1 cellular context compared by ENCODE assay signal in the genomic region with DNA sequence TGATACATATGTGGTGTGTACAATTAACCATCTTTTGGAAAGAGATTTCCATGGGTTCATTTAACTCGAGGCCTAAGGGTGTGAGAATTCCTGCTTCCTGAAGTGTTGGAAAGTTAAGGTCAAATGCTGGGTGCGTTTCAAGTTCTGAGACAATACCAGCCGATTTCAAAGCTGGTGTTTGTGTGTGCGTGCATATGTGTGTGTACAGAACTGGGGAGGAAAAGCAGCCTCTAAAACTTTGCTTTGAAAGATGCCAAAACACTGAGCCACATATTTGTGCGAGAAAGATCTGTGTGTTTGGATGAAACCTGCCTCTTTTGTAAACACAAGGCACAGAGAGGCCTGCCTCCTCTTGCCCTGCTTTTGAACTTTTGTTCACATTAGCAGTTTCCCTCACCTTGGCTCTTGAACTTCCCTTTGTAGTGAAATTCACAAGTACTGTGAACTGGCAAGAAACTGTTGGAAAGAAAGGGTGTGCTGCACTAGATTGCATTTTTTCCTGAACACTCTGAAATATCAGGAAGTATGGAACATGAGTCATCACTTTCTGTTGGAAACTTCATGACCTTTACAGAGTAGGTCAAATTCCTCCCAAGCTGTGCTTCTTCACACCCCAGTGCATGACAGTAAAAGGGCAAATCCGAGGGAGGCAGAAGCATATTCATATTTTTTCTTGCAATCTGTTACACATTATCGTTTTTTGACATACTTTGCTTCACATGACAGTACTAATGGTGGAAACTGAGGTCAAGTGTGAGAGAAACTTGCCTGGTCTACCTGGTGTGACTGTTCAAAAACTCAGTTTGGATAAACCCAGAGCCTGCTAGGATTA.
TF ChIP-seq lines count a peak whose summit lies in the region.

No MANE protein-coding gene starts in this region.

TF ChIP-seq in K562, 482 proteins besides CTCF, POLR2A, EP300 and RAD21 (continued from another document and continues in another):
- TF ChIP-seq, protein P1, sequence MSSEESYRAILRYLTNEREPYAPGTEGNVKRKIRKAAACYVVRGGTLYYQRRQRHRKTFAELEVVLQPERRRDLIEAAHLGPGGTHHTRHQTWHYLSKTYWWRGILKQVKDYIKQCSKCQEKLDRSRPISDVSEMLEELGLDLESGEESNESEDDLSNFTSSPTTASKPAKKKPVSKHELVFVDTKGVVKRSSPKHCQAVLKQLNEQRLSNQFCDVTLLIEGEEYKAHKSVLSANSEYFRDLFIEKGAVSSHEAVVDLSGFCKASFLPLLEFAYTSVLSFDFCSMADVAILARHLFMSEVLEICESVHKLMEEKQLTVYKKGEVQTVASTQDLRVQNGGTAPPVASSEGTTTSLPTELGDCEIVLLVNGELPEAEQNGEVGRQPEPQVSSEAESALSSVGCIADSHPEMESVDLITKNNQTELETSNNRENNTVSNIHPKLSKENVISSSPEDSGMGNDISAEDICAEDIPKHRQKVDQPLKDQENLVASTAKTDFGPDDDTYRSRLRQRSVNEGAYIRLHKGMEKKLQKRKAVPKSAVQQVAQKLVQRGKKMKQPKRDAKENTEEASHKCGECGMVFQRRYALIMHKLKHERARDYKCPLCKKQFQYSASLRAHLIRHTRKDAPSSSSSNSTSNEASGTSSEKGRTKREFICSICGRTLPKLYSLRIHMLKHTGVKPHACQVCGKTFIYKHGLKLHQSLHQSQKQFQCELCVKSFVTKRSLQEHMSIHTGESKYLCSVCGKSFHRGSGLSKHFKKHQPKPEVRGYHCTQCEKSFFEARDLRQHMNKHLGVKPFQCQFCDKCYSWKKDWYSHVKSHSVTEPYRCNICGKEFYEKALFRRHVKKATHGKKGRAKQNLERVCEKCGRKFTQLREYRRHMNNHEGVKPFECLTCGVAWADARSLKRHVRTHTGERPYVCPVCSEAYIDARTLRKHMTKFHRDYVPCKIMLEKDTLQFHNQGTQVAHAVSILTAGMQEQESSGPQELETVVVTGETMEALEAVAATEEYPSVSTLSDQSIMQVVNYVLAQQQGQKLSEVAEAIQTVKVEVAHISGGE (CRISPR knock-in tag; IDR thresholded peaks at IDR 0.05) = no peak
- TF ChIP-seq BCL6 (CRISPR knock-in tag; IDR thresholded peaks at IDR 0.05) = no peak
- no peak for TF ChIP-seq ZNF324 (CRISPR knock-in tag; IDR thresholded peaks at IDR 0.05)
- TF ChIP-seq NFE2L1 (tag; IDR thresholded peaks at IDR 0.05; ENCODE audit: borderline replicate concordance, low read depth) = peak; percentile 80
- TF ChIP-seq JUN (IDR thresholded peaks at IDR 0.05; ENCODE audit: borderline replicate concordance, low read depth, low read length) = peak; percentile 66
- TF ChIP-seq JUN (CRISPR knock-in tag; IDR thresholded peaks at IDR 0.05; ENCODE audit: borderline replicate concordance) = no peak
- TF ChIP-seq, protein P2, sequence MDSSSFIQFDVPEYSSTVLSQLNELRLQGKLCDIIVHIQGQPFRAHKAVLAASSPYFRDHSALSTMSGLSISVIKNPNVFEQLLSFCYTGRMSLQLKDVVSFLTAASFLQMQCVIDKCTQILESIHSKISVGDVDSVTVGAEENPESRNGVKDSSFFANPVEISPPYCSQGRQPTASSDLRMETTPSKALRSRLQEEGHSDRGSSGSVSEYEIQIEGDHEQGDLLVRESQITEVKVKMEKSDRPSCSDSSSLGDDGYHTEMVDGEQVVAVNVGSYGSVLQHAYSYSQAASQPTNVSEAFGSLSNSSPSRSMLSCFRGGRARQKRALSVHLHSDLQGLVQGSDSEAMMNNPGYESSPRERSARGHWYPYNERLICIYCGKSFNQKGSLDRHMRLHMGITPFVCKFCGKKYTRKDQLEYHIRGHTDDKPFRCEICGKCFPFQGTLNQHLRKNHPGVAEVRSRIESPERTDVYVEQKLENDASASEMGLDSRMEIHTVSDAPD (CRISPR knock-in tag; IDR thresholded peaks at IDR 0.05) = no peak
- TF ChIP-seq RB1 (IDR thresholded peaks at IDR 0.05; ENCODE audit: low read depth) = no peak
- TF ChIP-seq NFE2 (IDR thresholded peaks at IDR 0.05; ENCODE audit: low read depth) = peak; percentile 85
- peak; percentile 51; the same call in 1 of the 2 replicates for TF ChIP-seq TEAD4 (IDR thresholded peaks at IDR 0.05; ENCODE audit: low read length)
- TF ChIP-seq TEAD4 (CRISPR knock-in tag; IDR thresholded peaks at IDR 0.05; ENCODE audit: borderline replicate concordance) = no peak
- TF ChIP-seq ZNF586 (CRISPR knock-in tag; conservative IDR thresholded peaks at IDR 0.05) = no peak
- TF ChIP-seq, protein P3, sequence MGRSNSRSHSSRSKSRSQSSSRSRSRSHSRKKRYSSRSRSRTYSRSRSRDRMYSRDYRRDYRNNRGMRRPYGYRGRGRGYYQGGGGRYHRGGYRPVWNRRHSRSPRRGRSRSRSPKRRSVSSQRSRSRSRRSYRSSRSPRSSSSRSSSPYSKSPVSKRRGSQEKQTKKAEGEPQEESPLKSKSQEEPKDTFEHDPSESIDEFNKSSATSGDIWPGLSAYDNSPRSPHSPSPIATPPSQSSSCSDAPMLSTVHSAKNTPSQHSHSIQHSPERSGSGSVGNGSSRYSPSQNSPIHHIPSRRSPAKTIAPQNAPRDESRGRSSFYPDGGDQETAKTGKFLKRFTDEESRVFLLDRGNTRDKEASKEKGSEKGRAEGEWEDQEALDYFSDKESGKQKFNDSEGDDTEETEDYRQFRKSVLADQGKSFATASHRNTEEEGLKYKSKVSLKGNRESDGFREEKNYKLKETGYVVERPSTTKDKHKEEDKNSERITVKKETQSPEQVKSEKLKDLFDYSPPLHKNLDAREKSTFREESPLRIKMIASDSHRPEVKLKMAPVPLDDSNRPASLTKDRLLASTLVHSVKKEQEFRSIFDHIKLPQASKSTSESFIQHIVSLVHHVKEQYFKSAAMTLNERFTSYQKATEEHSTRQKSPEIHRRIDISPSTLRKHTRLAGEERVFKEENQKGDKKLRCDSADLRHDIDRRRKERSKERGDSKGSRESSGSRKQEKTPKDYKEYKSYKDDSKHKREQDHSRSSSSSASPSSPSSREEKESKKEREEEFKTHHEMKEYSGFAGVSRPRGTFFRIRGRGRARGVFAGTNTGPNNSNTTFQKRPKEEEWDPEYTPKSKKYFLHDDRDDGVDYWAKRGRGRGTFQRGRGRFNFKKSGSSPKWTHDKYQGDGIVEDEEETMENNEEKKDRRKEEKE (IDR thresholded peaks at IDR 0.05; ENCODE audit: borderline replicate concordance in 1 of 2, control insufficient read depth in 1 of 2, low read depth in 2 of 2, low read length in 1 of 2) = no peak
- no peak for TF ChIP-seq LCOR (CRISPR knock-in tag; IDR thresholded peaks at IDR 0.05)
- no peak for TF ChIP-seq PHTF2 (CRISPR knock-in tag; IDR thresholded peaks at IDR 0.05)
- TF ChIP-seq, protein P4, sequence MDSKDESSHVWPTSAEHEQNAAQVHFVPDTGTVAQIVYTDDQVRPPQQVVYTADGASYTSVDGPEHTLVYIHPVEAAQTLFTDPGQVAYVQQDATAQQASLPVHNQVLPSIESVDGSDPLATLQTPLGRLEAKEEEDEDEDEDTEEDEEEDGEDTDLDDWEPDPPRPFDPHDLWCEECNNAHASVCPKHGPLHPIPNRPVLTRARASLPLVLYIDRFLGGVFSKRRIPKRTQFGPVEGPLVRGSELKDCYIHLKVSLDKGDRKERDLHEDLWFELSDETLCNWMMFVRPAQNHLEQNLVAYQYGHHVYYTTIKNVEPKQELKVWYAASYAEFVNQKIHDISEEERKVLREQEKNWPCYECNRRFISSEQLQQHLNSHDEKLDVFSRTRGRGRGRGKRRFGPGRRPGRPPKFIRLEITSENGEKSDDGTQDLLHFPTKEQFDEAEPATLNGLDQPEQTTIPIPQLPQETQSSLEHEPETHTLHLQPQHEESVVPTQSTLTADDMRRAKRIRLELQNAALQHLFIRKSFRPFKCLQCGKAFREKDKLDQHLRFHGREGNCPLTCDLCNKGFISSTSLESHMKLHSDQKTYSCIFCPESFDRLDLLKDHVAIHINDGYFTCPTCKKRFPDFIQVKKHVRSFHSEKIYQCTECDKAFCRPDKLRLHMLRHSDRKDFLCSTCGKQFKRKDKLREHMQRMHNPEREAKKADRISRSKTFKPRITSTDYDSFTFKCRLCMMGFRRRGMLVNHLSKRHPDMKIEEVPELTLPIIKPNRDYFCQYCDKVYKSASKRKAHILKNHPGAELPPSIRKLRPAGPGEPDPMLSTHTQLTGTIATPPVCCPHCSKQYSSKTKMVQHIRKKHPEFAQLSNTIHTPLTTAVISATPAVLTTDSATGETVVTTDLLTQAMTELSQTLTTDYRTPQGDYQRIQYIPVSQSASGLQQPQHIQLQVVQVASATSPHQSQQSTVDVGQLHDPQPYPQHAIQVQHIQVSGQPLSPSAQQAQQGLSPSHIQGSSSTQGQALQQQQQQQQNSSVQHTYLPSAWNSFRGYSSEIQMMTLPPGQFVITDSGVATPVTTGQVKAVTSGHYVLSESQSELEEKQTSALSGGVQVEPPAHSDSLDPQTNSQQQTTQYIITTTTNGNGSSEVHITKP (IDR thresholded peaks at IDR 0.05; ENCODE audit: partially characterized antibody) = no peak
- no peak for TF ChIP-seq NR2C2 (CRISPR knock-in tag; IDR thresholded peaks at IDR 0.05)
- peak; percentile 89 for TF ChIP-seq NR2C2 (tag; IDR thresholded peaks at IDR 0.05)
- no peak for TF ChIP-seq SAP30 (IDR thresholded peaks at IDR 0.05; ENCODE audit: borderline replicate concordance, insufficient read depth, low read depth, low read length, poor library complexity, severe bottlenecking)
- TF ChIP-seq CBFA2T2 (conservative IDR thresholded peaks at IDR 0.05) = no peak
- no peak for TF ChIP-seq BMI1 (IDR thresholded peaks at IDR 0.05; ENCODE audit: low read length)
- no peak for TF ChIP-seq ZKSCAN8 (CRISPR knock-in tag; IDR thresholded peaks at IDR 0.05)
- TF ChIP-seq, protein P5, sequence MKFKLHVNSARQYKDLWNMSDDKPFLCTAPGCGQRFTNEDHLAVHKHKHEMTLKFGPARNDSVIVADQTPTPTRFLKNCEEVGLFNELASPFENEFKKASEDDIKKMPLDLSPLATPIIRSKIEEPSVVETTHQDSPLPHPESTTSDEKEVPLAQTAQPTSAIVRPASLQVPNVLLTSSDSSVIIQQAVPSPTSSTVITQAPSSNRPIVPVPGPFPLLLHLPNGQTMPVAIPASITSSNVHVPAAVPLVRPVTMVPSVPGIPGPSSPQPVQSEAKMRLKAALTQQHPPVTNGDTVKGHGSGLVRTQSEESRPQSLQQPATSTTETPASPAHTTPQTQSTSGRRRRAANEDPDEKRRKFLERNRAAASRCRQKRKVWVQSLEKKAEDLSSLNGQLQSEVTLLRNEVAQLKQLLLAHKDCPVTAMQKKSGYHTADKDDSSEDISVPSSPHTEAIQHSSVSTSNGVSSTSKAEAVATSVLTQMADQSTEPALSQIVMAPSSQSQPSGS (CRISPR knock-in tag; IDR thresholded peaks at IDR 0.05) = no peak
- no peak for TF ChIP-seq ZNF274 (IDR thresholded peaks at IDR 0.05; ENCODE audit: borderline replicate concordance, low read depth, low read length)
- TF ChIP-seq, protein P6, sequence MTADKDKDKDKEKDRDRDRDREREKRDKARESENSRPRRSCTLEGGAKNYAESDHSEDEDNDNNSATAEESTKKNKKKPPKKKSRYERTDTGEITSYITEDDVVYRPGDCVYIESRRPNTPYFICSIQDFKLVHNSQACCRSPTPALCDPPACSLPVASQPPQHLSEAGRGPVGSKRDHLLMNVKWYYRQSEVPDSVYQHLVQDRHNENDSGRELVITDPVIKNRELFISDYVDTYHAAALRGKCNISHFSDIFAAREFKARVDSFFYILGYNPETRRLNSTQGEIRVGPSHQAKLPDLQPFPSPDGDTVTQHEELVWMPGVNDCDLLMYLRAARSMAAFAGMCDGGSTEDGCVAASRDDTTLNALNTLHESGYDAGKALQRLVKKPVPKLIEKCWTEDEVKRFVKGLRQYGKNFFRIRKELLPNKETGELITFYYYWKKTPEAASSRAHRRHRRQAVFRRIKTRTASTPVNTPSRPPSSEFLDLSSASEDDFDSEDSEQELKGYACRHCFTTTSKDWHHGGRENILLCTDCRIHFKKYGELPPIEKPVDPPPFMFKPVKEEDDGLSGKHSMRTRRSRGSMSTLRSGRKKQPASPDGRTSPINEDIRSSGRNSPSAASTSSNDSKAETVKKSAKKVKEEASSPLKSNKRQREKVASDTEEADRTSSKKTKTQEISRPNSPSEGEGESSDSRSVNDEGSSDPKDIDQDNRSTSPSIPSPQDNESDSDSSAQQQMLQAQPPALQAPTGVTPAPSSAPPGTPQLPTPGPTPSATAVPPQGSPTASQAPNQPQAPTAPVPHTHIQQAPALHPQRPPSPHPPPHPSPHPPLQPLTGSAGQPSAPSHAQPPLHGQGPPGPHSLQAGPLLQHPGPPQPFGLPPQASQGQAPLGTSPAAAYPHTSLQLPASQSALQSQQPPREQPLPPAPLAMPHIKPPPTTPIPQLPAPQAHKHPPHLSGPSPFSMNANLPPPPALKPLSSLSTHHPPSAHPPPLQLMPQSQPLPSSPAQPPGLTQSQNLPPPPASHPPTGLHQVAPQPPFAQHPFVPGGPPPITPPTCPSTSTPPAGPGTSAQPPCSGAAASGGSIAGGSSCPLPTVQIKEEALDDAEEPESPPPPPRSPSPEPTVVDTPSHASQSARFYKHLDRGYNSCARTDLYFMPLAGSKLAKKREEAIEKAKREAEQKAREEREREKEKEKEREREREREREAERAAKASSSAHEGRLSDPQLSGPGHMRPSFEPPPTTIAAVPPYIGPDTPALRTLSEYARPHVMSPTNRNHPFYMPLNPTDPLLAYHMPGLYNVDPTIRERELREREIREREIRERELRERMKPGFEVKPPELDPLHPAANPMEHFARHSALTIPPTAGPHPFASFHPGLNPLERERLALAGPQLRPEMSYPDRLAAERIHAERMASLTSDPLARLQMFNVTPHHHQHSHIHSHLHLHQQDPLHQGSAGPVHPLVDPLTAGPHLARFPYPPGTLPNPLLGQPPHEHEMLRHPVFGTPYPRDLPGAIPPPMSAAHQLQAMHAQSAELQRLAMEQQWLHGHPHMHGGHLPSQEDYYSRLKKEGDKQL (CRISPR knock-in tag; IDR thresholded peaks at IDR 0.05; ENCODE audit: borderline replicate concordance) = no peak
- no peak for TF ChIP-seq HNRNPK (IDR thresholded peaks at IDR 0.05; ENCODE audit: low read depth, low read length, poor library complexity, severe bottlenecking)
